ENCODE assay signal across 8 cellular contexts in the genomic region with DNA sequence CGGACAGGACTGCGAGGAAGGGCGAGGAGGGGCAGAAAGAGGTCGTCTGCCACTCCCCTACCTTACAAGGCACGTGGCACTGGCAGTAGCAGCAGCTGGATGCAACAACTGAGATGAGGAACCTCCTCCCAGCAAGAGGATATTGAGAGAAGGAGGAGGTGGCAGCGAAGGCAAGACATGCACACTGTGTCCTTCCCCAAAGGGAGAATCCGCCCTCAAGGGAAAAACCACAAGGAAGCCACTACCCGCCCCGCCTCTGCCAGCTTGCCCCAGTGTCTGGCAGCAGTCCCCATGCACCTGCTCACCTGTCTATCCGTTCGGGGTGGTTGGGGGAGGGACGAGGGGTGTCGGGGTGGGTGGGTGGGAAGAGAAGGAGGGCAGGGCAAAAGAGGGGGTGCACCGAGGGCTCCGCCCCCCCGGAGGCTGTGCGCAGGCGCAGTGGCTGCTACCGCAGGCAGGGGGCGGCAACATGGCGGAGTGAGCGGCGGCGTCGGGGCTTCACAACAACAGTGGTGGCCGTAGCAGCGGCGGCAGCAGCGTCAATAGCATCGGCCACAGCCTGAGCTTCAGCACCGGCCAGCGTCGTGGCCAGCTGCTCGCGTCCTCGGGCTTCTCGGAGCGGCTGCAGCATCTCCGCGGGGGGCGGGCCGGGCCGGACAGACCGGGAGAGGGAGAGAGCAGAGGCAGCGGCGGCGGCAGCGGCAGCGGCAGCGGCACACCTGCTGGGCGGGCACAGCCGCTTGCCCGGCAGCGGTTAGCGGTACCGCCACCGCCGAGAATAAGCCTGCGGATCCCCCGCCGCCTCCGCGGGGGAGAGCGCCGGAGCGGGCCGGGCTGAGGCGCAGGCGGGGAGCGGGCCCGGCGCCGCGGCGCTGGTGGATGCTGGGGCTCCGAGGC. TPM values are rescaled to one million over a fixed set of nuclear protein-coding genes. Genes with fewer than 3 reads are reported as not detected.
DNase-seq lines count a peak whose midpoint lies in the region; ATAC-seq and TF ChIP-seq lines count a peak whose summit lies in the region.

A gene with protein sequence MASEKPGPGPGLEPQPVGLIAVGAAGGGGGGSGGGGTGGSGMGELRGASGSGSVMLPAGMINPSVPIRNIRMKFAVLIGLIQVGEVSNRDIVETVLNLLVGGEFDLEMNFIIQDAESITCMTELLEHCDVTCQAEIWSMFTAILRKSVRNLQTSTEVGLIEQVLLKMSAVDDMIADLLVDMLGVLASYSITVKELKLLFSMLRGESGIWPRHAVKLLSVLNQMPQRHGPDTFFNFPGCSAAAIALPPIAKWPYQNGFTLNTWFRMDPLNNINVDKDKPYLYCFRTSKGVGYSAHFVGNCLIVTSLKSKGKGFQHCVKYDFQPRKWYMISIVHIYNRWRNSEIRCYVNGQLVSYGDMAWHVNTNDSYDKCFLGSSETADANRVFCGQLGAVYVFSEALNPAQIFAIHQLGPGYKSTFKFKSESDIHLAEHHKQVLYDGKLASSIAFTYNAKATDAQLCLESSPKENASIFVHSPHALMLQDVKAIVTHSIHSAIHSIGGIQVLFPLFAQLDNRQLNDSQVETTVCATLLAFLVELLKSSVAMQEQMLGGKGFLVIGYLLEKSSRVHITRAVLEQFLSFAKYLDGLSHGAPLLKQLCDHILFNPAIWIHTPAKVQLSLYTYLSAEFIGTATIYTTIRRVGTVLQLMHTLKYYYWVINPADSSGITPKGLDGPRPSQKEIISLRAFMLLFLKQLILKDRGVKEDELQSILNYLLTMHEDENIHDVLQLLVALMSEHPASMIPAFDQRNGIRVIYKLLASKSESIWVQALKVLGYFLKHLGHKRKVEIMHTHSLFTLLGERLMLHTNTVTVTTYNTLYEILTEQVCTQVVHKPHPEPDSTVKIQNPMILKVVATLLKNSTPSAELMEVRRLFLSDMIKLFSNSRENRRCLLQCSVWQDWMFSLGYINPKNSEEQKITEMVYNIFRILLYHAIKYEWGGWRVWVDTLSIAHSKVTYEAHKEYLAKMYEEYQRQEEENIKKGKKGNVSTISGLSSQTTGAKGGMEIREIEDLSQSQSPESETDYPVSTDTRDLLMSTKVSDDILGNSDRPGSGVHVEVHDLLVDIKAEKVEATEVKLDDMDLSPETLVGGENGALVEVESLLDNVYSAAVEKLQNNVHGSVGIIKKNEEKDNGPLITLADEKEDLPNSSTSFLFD (N-terminal part only) (plus strand): TSS at position 436 of the 897 bp plus-strand sequence. CDS start 551 bp downstream, outside the sequence.

- H3K56ac ChIP-seq in IMR-90 (ENCODE audit: extremely low read depth, insufficient read depth, low read length) = no peak within 1 kb of the TSS

- peak within 1 kb of the TSS; percentile 98 for H3K4me3 ChIP-seq in IMR-90 (ENCODE audit: insufficient read depth, low read depth, low read length)

- no peak within 1 kb of the TSS for H3K18ac ChIP-seq in IMR-90 (ENCODE audit: low read depth, low read length)

- ATAC-seq in GM21515 (IDR thresholded peaks at IDR 0.05; ENCODE audit: unreplicated experiment) = peak; percentile 71
- peak; percentile 94 for ATAC-seq in IMR-90 (ENCODE audit: low read depth)
- peak in 2 of 3 donors; percentile 67 to 70 for ATAC-seq in natural killer cell

- peak within 1 kb of the TSS; percentile 45 for H2AK9ac ChIP-seq in IMR-90 (replicated peaks; ENCODE audit: low read depth, low read length, poor library complexity)

- peak within 1 kb of the TSS in 1 of 2 experiments; percentile 30; a peak in 1 of 4 replicates for H4K8ac ChIP-seq in IMR-90 (ENCODE audit: low read depth in 2 of 2, low read length in 2 of 2)

- no peaks in the 10 kb centered on the region for H3K9me3 Mint-ChIP-seq in activated T-helper 2 cell treated with anti-CD3 and anti-CD28 coated beads, Interferon-gamma antibody, Interleukin-2, Interleukin-4, amounts not matched to agents 10 μg/mL and 5 μg/mL and 100 μg/mL, durations not matched to agents 14 hours and 24 hours and 36 hours
- H3K9me3 Mint-ChIP-seq in natural killer cell = no peaks in the 10 kb centered on the region

- no peak for TF ChIP-seq POLR2A in IMR-90 (IDR thresholded peaks at IDR 0.05; ENCODE audit: low read depth, low read length)

- no peak within 1 kb of the TSS for H2BK15ac ChIP-seq in IMR-90 (ENCODE audit: low read depth, low read length)

- in situ Hi-C loops in IMR-90 (cut with MboI; ENCODE audit: low sequenced_read_pairs) = no loop called here

- WGBS in IMR-90 (ENCODE audit: extremely low coverage in 2 of 2, insufficient read length in 1 of 2), 2 experiments = 0% methylated on average over 21 of the region's 76 CpGs; no CpG with 5 or more reads in 1 of the 2 experiments

- H3K36me3 ChIP-seq in IMR-90 (ENCODE audit: control insufficient read depth, insufficient read depth, low read length) = no peaks in the 10 kb centered on the region

- H4K20me1 ChIP-seq in IMR-90 (ENCODE audit: insufficient read depth, low read length) = no peaks in the 10 kb centered on the region

- no peaks in the 10 kb centered on the region for H3K9me3 ChIP-seq in IMR-90 (ENCODE audit: control insufficient read depth, insufficient read depth, low read length)

- no peak within 1 kb of the TSS for H2BK5ac ChIP-seq in IMR-90 (ENCODE audit: low read depth, low read length, poor library complexity, severe bottlenecking)

- no peaks in the 10 kb centered on the region for H3K36me3 Mint-ChIP-seq in activated T-helper 2 cell treated with anti-CD3 and anti-CD28 coated beads, Interferon-gamma antibody, Interleukin-2, Interleukin-4, amounts not matched to agents 10 μg/mL and 5 μg/mL and 100 μg/mL, durations not matched to agents 14 hours and 24 hours and 36 hours (ENCODE audit: low read depth)
- H3K36me3 Mint-ChIP-seq in natural killer cell = no peaks in the 10 kb centered on the region

- no peak within 1 kb of the TSS for H3K4ac ChIP-seq in IMR-90 (ENCODE audit: low read depth, low read length)

- H3K27me3 ChIP-seq in IMR-90 (ENCODE audit: control insufficient read depth, insufficient read depth, low read length) = peaks cover 14% of the 10 kb centered on the region

- no peak within 1 kb of the TSS; the same call in 1 of the 2 replicates for H3K9ac ChIP-seq in IMR-90 (ENCODE audit: low read depth, low read length)

- H2AFZ ChIP-seq in IMR-90 (replicated peaks; ENCODE audit: low read length, poor library complexity) = peak within 1 kb of the TSS; percentile 100

- H4K5ac ChIP-seq in IMR-90 (ENCODE audit: low read depth, low read length) = no peak within 1 kb of the TSS

- TF ChIP-seq RAD21 in IMR-90 (IDR thresholded peaks at IDR 0.05; ENCODE audit: low read length) = no peak

- peaks cover 16% of the 10 kb centered on the region for H3K4me1 Mint-ChIP-seq in activated T-helper 2 cell treated with anti-CD3 and anti-CD28 coated beads, Interferon-gamma antibody, Interleukin-2, Interleukin-4, amounts not matched to agents 10 μg/mL and 5 μg/mL and 100 μg/mL, durations not matched to agents 14 hours and 24 hours and 36 hours (ENCODE audit: low read depth)
- peaks cover 9 to 13% of the 10 kb centered on the region in 2 donors for H3K4me1 Mint-ChIP-seq in natural killer cell

- intact Hi-C loops in IMR-90 (cut with micrococcal nuclease) = loop anchor here (10.0 kb wide), 1 partner anchor 1007 kb away; no protein-coding TSS in a partner anchor
- intact Hi-C loops in activated T-helper 2 cell treated with anti-CD3 and anti-CD28 coated beads, Interferon-gamma antibody, Interleukin-2, Interleukin-4, amounts not matched to agents 10 μg/mL and 5 μg/mL and 100 μg/mL, durations not matched to agents 14 hours and 24 hours and 36 hours (cut with micrococcal nuclease) = loop anchor here (5.0 to 10.0 kb wide), 4 partner anchors 215 to 1127 kb away; a partner anchor contains a TSS
- intact Hi-C loops in natural killer cell (cut with micrococcal nuclease) = no loop called here

- peak within 1 kb of the TSS; percentile 99 for H3K4me2 ChIP-seq in IMR-90 (ENCODE audit: low read depth, low read length)

- H3K79me1 ChIP-seq in IMR-90 (ENCODE audit: low read depth in 1 of 2, low read length in 2 of 2) = 0 out of 4 replicates have a peak, but pooled peaks cover 0 to 2% of the 10 kb centered on the region in 2 experiments

- H3K4me1 ChIP-seq in IMR-90 (ENCODE audit: control insufficient read depth, insufficient read depth, low read length) = peaks cover 4% of the 10 kb centered on the region; the same call in 1 of the 2 replicates

- no peak within 1 kb of the TSS for H3K27ac ChIP-seq in IMR-90 (ENCODE audit: insufficient read depth, low read length)

- no peak within 1 kb of the TSS for H2BK20ac ChIP-seq in IMR-90 (ENCODE audit: low read depth, low read length)

- no peak for TF ChIP-seq CTCF in IMR-90 (conservative IDR thresholded peaks at IDR 0.05; ENCODE audit: low read depth, low read length)
- no peak for TF ChIP-seq CTCF in natural killer cell (IDR thresholded peaks at IDR 0.05)

- CTCF ChIA-PET in IMR-90 (lab: Yijun Ruan, JAX) = no interaction called here

- no TSS peak for BruUV-seq in IMR-90 (replicated peaks; lab: Mats Ljungman, UMichigan)

- no peak within 1 kb of the TSS for H4K91ac ChIP-seq in IMR-90 (ENCODE audit: insufficient read depth, low read depth, low read length)

- H3K4me3 Mint-ChIP-seq in activated T-helper 2 cell treated with anti-CD3 and anti-CD28 coated beads, Interferon-gamma antibody, Interleukin-2, Interleukin-4, amounts not matched to agents 10 μg/mL and 5 μg/mL and 100 μg/mL, durations not matched to agents 14 hours and 24 hours and 36 hours (ENCODE audit: low read depth) = peak within 1 kb of the TSS; percentile 85
- peak within 1 kb of the TSS; percentile 68 for H3K4me3 Mint-ChIP-seq in natural killer cell

- peak within 1 kb of the TSS; percentile 73; the same call in 1 of the 2 replicates for H3K23ac ChIP-seq in IMR-90 (ENCODE audit: low read depth, low read length)

- dilution Hi-C loops in IMR-90 (cut with HindIII; ENCODE audit: low sequenced_read_pairs, unreplicated experiment) = no loop called here

- H3K27ac Mint-ChIP-seq in activated T-helper 2 cell treated with anti-CD3 and anti-CD28 coated beads, Interferon-gamma antibody, Interleukin-2, Interleukin-4, amounts not matched to agents 10 μg/mL and 5 μg/mL and 100 μg/mL, durations not matched to agents 14 hours and 24 hours and 36 hours = no peak within 1 kb of the TSS
- no peak within 1 kb of the TSS for H3K27ac Mint-ChIP-seq in natural killer cell

- H3K9me1 ChIP-seq in IMR-90 (ENCODE audit: insufficient read depth, low read length) = no peaks in the 10 kb centered on the region; the same call in 1 of the 2 replicates

- H2AK5ac ChIP-seq in IMR-90 (ENCODE audit: low read depth, low read length) = no peak within 1 kb of the TSS

- peaks cover 52% of the 10 kb centered on the region for H3K27me3 Mint-ChIP-seq in activated T-helper 2 cell treated with anti-CD3 and anti-CD28 coated beads, Interferon-gamma antibody, Interleukin-2, Interleukin-4, amounts not matched to agents 10 μg/mL and 5 μg/mL and 100 μg/mL, durations not matched to agents 14 hours and 24 hours and 36 hours (ENCODE audit: low read depth)
- H3K27me3 Mint-ChIP-seq in natural killer cell (ENCODE audit: low read depth in 2 of 2) = peaks cover 18 to 20% of the 10 kb centered on the region in 2 donors

- POLR2A ChIA-PET in IMR-90 (lab: Charles Lee; ENCODE audit: unreplicated experiment) = no interaction called here

- peak; percentile 93 for DNase-seq in D341Med (ENCODE audit: low spot score)
- DNase-seq in IMR-90 = peak; percentile 38
- DNase-seq in RPMI8226 = peak; percentile 87
- DNase-seq in activated T-helper 2 cell treated with anti-CD3 and anti-CD28 coated beads, Interferon-gamma antibody, Interleukin-2, Interleukin-4, amounts not matched to agents 10 μg/mL and 5 μg/mL and 100 μg/mL, durations not matched to agents 14 hours and 24 hours and 36 hours (ENCODE audit: low spot score) = peak; percentile 68
- DNase-seq in fibroblast of peridontal ligament (ENCODE audit: extremely low read depth) = peak; percentile 46
- peak; percentile 28 for DNase-seq in natural killer cell
- DNase-seq in stimulated activated naive CD4-positive, alpha-beta T cell treated with Interleukin-2 at 50 U/mL for 16 hours (lab: John Stamatoyannopoulos, UW) = peak; percentile 36

- 0 out of 2 replicates have a peak within 1 kb of the TSS, but pooled peaks have one; percentile 53 for H3K14ac ChIP-seq in IMR-90 (replicated peaks; ENCODE audit: low read depth, low read length)

- H2BK120ac ChIP-seq in IMR-90 (ENCODE audit: low read depth, low read length) = no peak within 1 kb of the TSS

RNA-seq across cellular contexts. Expression of the gene that starts here (rescaled TPM):
- 2.2 TPM in 2 replicates for total RNA-seq in IMR-90 (2012; rRNA removed)
- polyA plus RNA-seq in IMR-90 (2012; rRNA removed) = 0.49 and 0.82 TPM in 2 replicates
- 0.24 and 0.32 TPM in 2 replicates for polyA plus RNA-seq in IMR-90 (2012; cell fraction: cytosol; rRNA removed)
- polyA plus RNA-seq in IMR-90 (2012; cell fraction: nucleus; rRNA removed; ENCODE audit: low replicate concordance) = 0.39 and 2.1 TPM in 2 replicates
- 0.14 and 0.23 TPM in 2 replicates for total RNA-seq in activated T-helper 2 cell treated with anti-CD3 and anti-CD28 coated beads, Interferon-gamma antibody, Interleukin-2, Interleukin-4, amounts not matched to agents 10 μg/mL and 5 μg/mL and 100 μg/mL, durations not matched to agents 14 hours and 24 hours and 36 hours
- total RNA-seq in natural killer cell = under 1 TPM; 0.27 to 0.66 (median 0.33) TPM

Comparison
In these comparisons a context has a peak if more than half of its experiments do, and no peak if none do; other contexts are left out.
1. Peak in DNase-seq in activated T-helper 2 cell treated with anti-CD3 and anti-CD28 coated beads, Interferon-gamma antibody, Interleukin-2, Interleukin-4, amounts not matched to agents 10 μg/mL and 5 μg/mL and 100 μg/mL, durations not matched to agents 14 hours and 24 hours and 36 hours; RNA of the gene not detected or under 1 TPM.
2. Peak in DNase-seq and ATAC-seq in natural killer cell; RNA of the gene not detected or under 1 TPM.
3. DNase-seq: peak in every context shown above with its lines; median percentile 93 in D341Med; 87 in RPMI8226; 68 in activated T-helper 2 cell treated with anti-CD3 and anti-CD28 coated beads, Interferon-gamma antibody, Interleukin-2, Interleukin-4, amounts not matched to agents 10 μg/mL and 5 μg/mL and 100 μg/mL, durations not matched to agents 14 hours and 24 hours and 36 hours; 46 in fibroblast of peridontal ligament; 38 in IMR-90; 36 in stimulated activated naive CD4-positive, alpha-beta T cell treated with Interleukin-2 at 50 U/mL for 16 hours; 28 in natural killer cell.